Comparison of ENCODE assay signal across 20 cellular contexts in genomic region chr2:101278925-101279324, GRCh38.
"Had no signal": no experiment of that assay in that cellular context is flagged by ENCODE, and none has a peak within 500 bp of the region (broad histone marks: within the 10 kb centered on the region; RNA-seq: fewer than 3 reads in every experiment).

No MANE protein-coding gene starts in this region.

- H3K9me3 Mint-ChIP-seq: activated naive CD4-positive, alpha-beta T cell treated with anti-CD3 and anti-CD28 coated beads for 36 hours; activated T-helper 2 cell treated with anti-CD3 and anti-CD28 coated beads, Interferon-gamma antibody, Interleukin-2, Interleukin-4, amounts not matched to agents 10 μg/mL and 5 μg/mL and 100 μg/mL, durations not matched to agents 14 hours and 24 hours and 36 hours; mesothelial cell of epicardium; neural crest cell; type B pancreatic cell; WTC11 had no signal

- H3K4me3 Mint-ChIP-seq: activated naive CD4-positive, alpha-beta T cell treated with anti-CD3 and anti-CD28 coated beads for 36 hours; mesothelial cell of epicardium; neural crest cell; type B pancreatic cell; WTC11 had no signal

- ATAC-seq: right cardiac atrium, WTC11 had no signal

- H3K4me1 ChIP-seq: adrenal gland, breast epithelium, prostate gland, testis had no signal

- H3K36me3 ChIP-seq: prostate gland had no signal

- H3K4me1 Mint-ChIP-seq: mesothelial cell of epicardium, neural crest cell, WTC11 had no signal

- H3K27me3 ChIP-seq: adrenal gland, breast epithelium, testis had no signal

- H3K9me3 ChIP-seq: adrenal gland, breast epithelium, prostate gland, testis had no signal

- H3K27ac ChIP-seq: adrenal gland, breast epithelium, prostate gland, testis had no signal

- H3K27me3 Mint-ChIP-seq: type B pancreatic cell had no signal

- H3K27ac Mint-ChIP-seq: activated naive CD4-positive, alpha-beta T cell treated with anti-CD3 and anti-CD28 coated beads for 36 hours; activated T-helper 2 cell treated with anti-CD3 and anti-CD28 coated beads, Interferon-gamma antibody, Interleukin-2, Interleukin-4, amounts not matched to agents 10 μg/mL and 5 μg/mL and 100 μg/mL, durations not matched to agents 14 hours and 24 hours and 36 hours; mesothelial cell of epicardium; type B pancreatic cell had no signal

- DNase-seq: activated CD4-positive, alpha-beta T cell treated with anti-CD3 and anti-CD28 coated beads for 4 hours; activated CD8-positive, alpha-beta memory T cell treated with anti-CD3 and anti-CD28 coated beads for 24 hours; activated naive CD4-positive, alpha-beta T cell treated with anti-CD3 and anti-CD28 coated beads for 36 hours; adrenal gland; cerebellar nuclear complex; cortex of kidney; erythroblast; foreskin melanocyte; glutamatergic neuron; hippocampal formation; right cardiac atrium; testis had no signal

- H3K4me3 ChIP-seq: adrenal gland, breast epithelium, lung, prostate gland, testis had no signal
